ENCODE assay signal across 11 cellular contexts in the genomic region with DNA sequence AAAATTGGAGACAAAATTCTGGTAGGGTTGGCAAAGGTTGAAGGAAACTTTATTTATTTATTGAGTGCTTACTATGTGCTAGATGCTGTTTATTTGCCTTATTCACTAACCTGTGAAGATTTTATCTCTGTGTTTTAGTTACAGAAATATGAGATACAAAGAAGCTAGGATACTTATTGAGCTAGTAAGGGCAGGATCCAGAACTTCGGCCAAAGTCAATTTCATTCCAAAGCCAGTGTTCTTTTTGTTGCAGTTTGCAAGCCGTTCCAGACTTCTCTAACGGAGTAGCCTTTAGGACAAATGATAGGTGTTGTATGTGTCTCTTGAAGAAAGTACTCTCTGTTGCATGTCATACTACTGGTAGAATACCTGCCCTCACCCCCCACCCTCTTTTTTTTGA. TPM values are rescaled to one million over a fixed set of nuclear protein-coding genes. Genes with fewer than 3 reads are reported as not detected.
A peak's percentile ranks its signal among the peaks of the same experiment; 100 is the strongest.
DNase-seq lines count a peak whose midpoint lies in the region; ATAC-seq and TF ChIP-seq lines count a peak whose summit lies in the region.
"Had no signal": no experiment of that assay in that cellular context is flagged by ENCODE, and none has a peak within 500 bp of the region (broad histone marks: within the 10 kb centered on the region; RNA-seq: fewer than 3 reads in every experiment).

No MANE protein-coding gene starts in this region.

- H3K4me3 ChIP-seq in CD4-positive, CD25-positive, alpha-beta regulatory T cell (ENCODE audit: low read depth, low read length): no peak overlapping the region
- H3K4me3 ChIP-seq in neural progenitor cell (no peak overlapping the region), mucosa of descending colon (no peak overlapping the region)

- H3K36me3 ChIP-seq in CD4-positive, CD25-positive, alpha-beta regulatory T cell (ENCODE audit: control insufficient read depth, insufficient read depth, low read length): no peaks in the 10 kb centered on the region
- H3K36me3 ChIP-seq in neural progenitor cell (no peaks in the 10 kb centered on the region), mucosa of descending colon (ENCODE audit: low read depth) (no peaks in the 10 kb centered on the region)

- H3K27ac Mint-ChIP-seq in CD4-positive, CD25-positive, alpha-beta regulatory T cell: peak overlapping the region in 2 of 3 donors; percentile 75 to 89
- H3K27ac Mint-ChIP-seq in HFFc6 (peak overlapping the region; percentile 82), chondrocyte (ENCODE audit: unreplicated experiment) (peak overlapping the region; percentile 56), neural progenitor cell (peak overlapping the region; percentile 67)

- H3K79me2 ChIP-seq in neural progenitor cell (ENCODE audit: low read depth): peaks cover 100% of the 10 kb centered on the region

- H3K4me1 ChIP-seq in CD4-positive, CD25-positive, alpha-beta regulatory T cell (ENCODE audit: control insufficient read depth, insufficient read depth, low read length, poor library complexity, severe bottlenecking): peaks cover 46% of the 10 kb centered on the region
- H3K4me1 ChIP-seq in neural progenitor cell (peaks cover 52% of the 10 kb centered on the region), mucosa of descending colon (ENCODE audit: low read depth) (peaks cover 23% of the 10 kb centered on the region)

- H3K4me2 ChIP-seq in neural progenitor cell: peak overlapping the region; percentile 52

- H3K9ac ChIP-seq in neural progenitor cell: no peak overlapping the region

- no peaks in the 10 kb centered on the region for H3K27me3 Mint-ChIP-seq in CD4-positive, CD25-positive, alpha-beta regulatory T cell
- H3K27me3 Mint-ChIP-seq in HFFc6 (ENCODE audit: insufficient read depth) (no peaks in the 10 kb centered on the region), chondrocyte (ENCODE audit: low read depth) (no peaks in the 10 kb centered on the region), neural progenitor cell (ENCODE audit: insufficient read depth, low read depth) (peaks cover 3% of the 10 kb centered on the region)

- no peak overlapping the region for H3K4me3 Mint-ChIP-seq in CD4-positive, CD25-positive, alpha-beta regulatory T cell
- H3K4me3 Mint-ChIP-seq in HFFc6: peak overlapping the region; percentile 78
- no peak overlapping the region for H3K4me3 Mint-ChIP-seq in chondrocyte (ENCODE audit: unreplicated experiment)
- no peak overlapping the region for H3K4me3 Mint-ChIP-seq in neural progenitor cell

- H3K36me3 Mint-ChIP-seq in CD4-positive, CD25-positive, alpha-beta regulatory T cell: no peaks in the 10 kb centered on the region
- H3K36me3 Mint-ChIP-seq in HFFc6 (ENCODE audit: low read depth): peaks cover 5% of the 10 kb centered on the region; the same call in 1 of the 2 replicates
- H3K36me3 Mint-ChIP-seq in chondrocyte (ENCODE audit: low read depth): no peaks in the 10 kb centered on the region
- peaks cover 28% of the 10 kb centered on the region for H3K36me3 Mint-ChIP-seq in neural progenitor cell

- H3K4me1 Mint-ChIP-seq in CD4-positive, CD25-positive, alpha-beta regulatory T cell: peaks cover 66 to 85% (median 70%) of the 10 kb centered on the region in 4 donors
- H3K4me1 Mint-ChIP-seq in HFFc6 (ENCODE audit: low read depth) (peaks cover 85% of the 10 kb centered on the region), chondrocyte (ENCODE audit: low read depth) (peaks cover 71% of the 10 kb centered on the region), neural progenitor cell (peaks cover 28% of the 10 kb centered on the region)

- TF ChIP-seq CTCF in HFFc6 (IDR thresholded peaks at IDR 0.05) (no peak), chondrocyte (IDR thresholded peaks at IDR 0.05) (no peak), neural progenitor cell (IDR thresholded peaks at IDR 0.05) (no peak), mucosa of descending colon (IDR thresholded peaks at IDR 0.05) (no peak)

- intact Hi-C loops in mucosa of descending colon (cut with DNase I, micrococcal nuclease): no loop called here

- no peak overlapping the region for H3K27ac ChIP-seq in CD4-positive, CD25-positive, alpha-beta regulatory T cell (ENCODE audit: insufficient read depth, low read length, poor library complexity, severe bottlenecking)
- H3K27ac ChIP-seq in neural progenitor cell: peak overlapping the region; percentile 82

- no peak overlapping the region for H2AFZ ChIP-seq in neural progenitor cell (replicated peaks)

- ATAC-seq in CD4-positive, CD25-positive, alpha-beta regulatory T cell (ENCODE audit: low read depth in 2 of 2): no peak
- no peak for ATAC-seq in mucosa of descending colon
- no peak for ATAC-seq in HG03571 (IDR thresholded peaks at IDR 0.05; ENCODE audit: unreplicated experiment)

- H3F3A ChIP-seq in neural progenitor cell (ENCODE audit: low read depth): peaks cover 15% of the 10 kb centered on the region

- no peak for DNase-seq in CD4-positive, CD25-positive, alpha-beta regulatory T cell
- DNase-seq in HFFc6 (no peak), chondrocyte (ENCODE audit: low spot score) (no peak), neural progenitor cell (ENCODE audit: low spot score) (no peak), T-helper 9 cell (no peak), mucosa of descending colon (no peak), SW480 (ENCODE audit: low spot score) (no peak)
- DNase-seq: DMS79, NCI-H446 treated with DMSO at 0.1 percent for 48 hours, RPMI8226 had no signal

- no peaks in the 10 kb centered on the region for H3K9me3 ChIP-seq in CD4-positive, CD25-positive, alpha-beta regulatory T cell (ENCODE audit: control insufficient read depth in 2 of 2, low read length in 2 of 2)
- H3K9me3 ChIP-seq in neural progenitor cell (ENCODE audit: low read depth) (no peaks in the 10 kb centered on the region), mucosa of descending colon (no peaks in the 10 kb centered on the region)

- H3K9me3 Mint-ChIP-seq in CD4-positive, CD25-positive, alpha-beta regulatory T cell: no peaks in the 10 kb centered on the region
- H3K9me3 Mint-ChIP-seq in HFFc6 (no peaks in the 10 kb centered on the region), chondrocyte (ENCODE audit: low read depth) (peaks cover 3% of the 10 kb centered on the region), neural progenitor cell (peaks cover 28% of the 10 kb centered on the region)

- H3K27me3 ChIP-seq in CD4-positive, CD25-positive, alpha-beta regulatory T cell (ENCODE audit: control insufficient read depth, insufficient read depth, low read length): no peaks in the 10 kb centered on the region
- no peaks in the 10 kb centered on the region for H3K27me3 ChIP-seq in neural progenitor cell

- peaks cover 69% of the 10 kb centered on the region for H4K20me1 ChIP-seq in neural progenitor cell (ENCODE audit: low read depth)

RNA-seq across cellular contexts. Expression of a gene that starts 25.1 kb away (rescaled TPM):
- total RNA-seq in CD4-positive, CD25-positive, alpha-beta regulatory T cell: 482 TPM
- polyA plus RNA-seq in CD4-positive, CD25-positive, alpha-beta regulatory T cell: 100 to 1,000 TPM; 106 to 121 (median 109) TPM
- 10 to 100 TPM; 29.0 to 51.3 (median 35.6) TPM for total RNA-seq in HFFc6 (2021; fragmentation: NEBNext Ultra II Directional; extraction: Animal tissue kit (Norgen Biotek cat#: 25700))
- total RNA-seq in chondrocyte (80.6 to 134 TPM (median 81.3 TPM) in 3 replicates), neural progenitor cell (ENCODE audit: low replicate concordance) (69.0 and 73.8 TPM in 2 replicates), mucosa of descending colon (100 to 1,000 TPM; 141 to 173 (median 150) TPM)
